In the genomic region with DNA sequence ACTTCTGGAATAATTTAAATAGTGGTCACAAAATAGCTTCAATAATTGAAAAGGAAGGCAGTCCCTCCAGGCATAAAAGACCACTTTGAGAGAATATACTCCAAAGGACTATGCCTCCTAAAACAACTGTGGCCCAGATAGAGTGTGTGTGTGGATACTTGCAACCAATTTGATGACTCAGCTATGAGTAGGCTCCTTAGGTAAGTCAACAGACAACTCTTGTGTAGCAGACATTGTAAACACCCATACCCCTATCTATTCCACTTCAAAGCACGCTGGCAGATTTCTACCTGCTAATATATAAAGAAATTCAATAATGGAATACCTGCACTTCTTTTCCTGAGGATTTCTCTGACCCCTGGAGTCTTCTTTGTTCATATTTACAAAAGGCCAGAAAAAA, we compare ENCODE assay signal across 25 cellular contexts.
A peak's percentile ranks its signal among the peaks of the same experiment; 100 is the strongest.
DNase-seq lines count a peak whose midpoint lies in the region; ATAC-seq, FAIRE-seq and TF ChIP-seq lines count a peak whose summit lies in the region.
"Had no signal": no experiment of that assay in that cellular context is flagged by ENCODE, and none has a peak within 500 bp of the region (broad histone marks: within the 10 kb centered on the region; RNA-seq: fewer than 3 reads in every experiment).

No MANE protein-coding gene starts in this region.

- TF ChIP-seq CTCF in endothelial cell of umbilical vein (IDR thresholded peaks at IDR 0.05; ENCODE audit: extremely low read depth in 1 of 2, insufficient read depth in 1 of 2, low read depth in 1 of 2, low read length in 2 of 2), result no peak

- no TSS peak for BruUV-seq in endothelial cell of umbilical vein (replicated peaks; lab: Mats Ljungman, UMichigan)

- no peaks in the 10 kb centered on the region for H3K9me1 ChIP-seq in endothelial cell of umbilical vein (replicated peaks; ENCODE audit: control insufficient read depth, extremely low read depth, insufficient read depth, low read length)

- no peak for ATAC-seq in HG03159 (IDR thresholded peaks at IDR 0.05; ENCODE audit: unreplicated experiment)
- ATAC-seq: activated naive CD8-positive, alpha-beta T cell treated with anti-CD3 and anti-CD28 coated beads, Interleukin-2, amount 50 U/mL, for 24 hours; natural killer cell; pancreas had no signal

- H3K36me3 ChIP-seq in endothelial cell of umbilical vein (ENCODE audit: control insufficient read depth in 2 of 2, extremely low read depth in 1 of 2, insufficient read depth in 2 of 2, low read length in 2 of 2), result no peaks in the 10 kb centered on the region
- H3K36me3 ChIP-seq: pancreas, suprapubic skin, vagina had no signal

- no peak overlapping the region for H3K9ac ChIP-seq in endothelial cell of umbilical vein (replicated peaks; ENCODE audit: extremely low read depth, insufficient read depth, low read length)

- no peak overlapping the region for H3K27ac ChIP-seq in endothelial cell of umbilical vein (ENCODE audit: insufficient read depth, low read depth, low read length)
- H3K27ac ChIP-seq: hepatocyte, pancreas, sigmoid colon, suprapubic skin, vagina had no signal

- CTCF ChIA-PET in endothelial cell of umbilical vein (lab: Charles Lee), result no interaction called here

- DNase-seq in NOMO-1 (lab: John Stamatoyannopoulos, UW; ENCODE audit: unreplicated experiment in 2 of 2), result peak; percentile 7 to 51
- DNase-seq in NOMO-1 treated with dmso at 0.1 percent for 144 hours (lab: John Stamatoyannopoulos, UW; ENCODE audit: unreplicated experiment), result no peak
- DNase-seq in RKO (ENCODE audit: low spot score), result peak; percentile 12
- no peak for DNase-seq in endothelial cell of umbilical vein (ENCODE audit: low read depth, low spot score)
- DNase-seq in renal cortical epithelial cell (ENCODE audit: low read depth), result peak; percentile 31
- DNase-seq in NCI-H446 (lab: John Stamatoyannopoulos, UW), result no peak
- no peak for DNase-seq in mesenteric fat pad (ENCODE audit: low spot score)
- DNase-seq: activated CD4-positive, alpha-beta T cell treated with anti-CD3 and anti-CD28 coated beads for 48 hours; activated naive CD8-positive, alpha-beta T cell treated with anti-CD3 and anti-CD28 coated beads, Interleukin-2, amount 50 U/mL, for 24 hours; C1 segment of cervical spinal cord; islet precursor cell; Karpas-422; natural killer cell; NCI-H1105; NCI-H524 treated with DMSO at 0.1 percent for 48 hours; pancreas; SHP77 treated with DMSO at 0.1 percent for 48 hours; sigmoid colon had no signal

- H3K27me3 ChIP-seq in endothelial cell of umbilical vein (ENCODE audit: control insufficient read depth in 2 of 2, insufficient read depth in 2 of 2, low read length in 2 of 2), result no peaks in the 10 kb centered on the region
- H3K27me3 ChIP-seq: hepatocyte, pancreas, sigmoid colon, suprapubic skin, vagina had no signal

- POLR2A ChIA-PET in endothelial cell of umbilical vein (lab: Charles Lee), result no interaction called here

- H3K79me2 ChIP-seq in endothelial cell of umbilical vein (ENCODE audit: control insufficient read depth, insufficient read depth, low read length), result no peaks in the 10 kb centered on the region
- H3K79me2 ChIP-seq: hepatocyte had no signal

- no peaks in the 10 kb centered on the region for H3K4me1 ChIP-seq in endothelial cell of umbilical vein (ENCODE audit: control insufficient read depth, extremely low read depth, insufficient read depth, low read length)
- H3K4me1 ChIP-seq: pancreas, sigmoid colon, suprapubic skin, vagina had no signal

- no peaks in the 10 kb centered on the region for H3K9me3 ChIP-seq in endothelial cell of umbilical vein (replicated peaks; ENCODE audit: control insufficient read depth, insufficient read depth, low read length)
- H3K9me3 ChIP-seq: pancreas, sigmoid colon, suprapubic skin, vagina had no signal

- intact Hi-C loops in endothelial cell of umbilical vein (cut with micrococcal nuclease), result no loop called here

- no peaks in the 10 kb centered on the region for H4K20me1 ChIP-seq in endothelial cell of umbilical vein (replicated peaks; ENCODE audit: control insufficient read depth, extremely low read depth, insufficient read depth, low read length)

- dilution Hi-C loops in endothelial cell of umbilical vein (cut with MboI; ENCODE audit: extremely low pct_ligation_motif_present, low sequenced_read_pairs), result no loop called here

- no peak for TF ChIP-seq POLR2A in endothelial cell of umbilical vein (IDR thresholded peaks at IDR 0.05; ENCODE audit: low read depth, low read length)

- no peak overlapping the region for H3K4me3 ChIP-seq in endothelial cell of umbilical vein (replicated peaks in 1 of 3; ENCODE audit: insufficient read depth in 1 of 3, low read depth in 1 of 3, low read length in 3 of 3)
- H3K4me3 ChIP-seq: hepatocyte, pancreas, sigmoid colon, suprapubic skin, vagina had no signal

- FAIRE-seq in endothelial cell of umbilical vein (lab: Jason Lieb, UNC), result no peak
- FAIRE-seq: A204.1, endometrium, G401.6, pancreas had no signal

- no peak overlapping the region for H2AFZ ChIP-seq in endothelial cell of umbilical vein (ENCODE audit: low read depth, low read length)
- H2AFZ ChIP-seq: hepatocyte had no signal

- no peak overlapping the region for H3K4me2 ChIP-seq in endothelial cell of umbilical vein (ENCODE audit: insufficient read depth, low read length)
- H3K4me2 ChIP-seq: hepatocyte had no signal

TF ChIP-seq in endothelial cell of umbilical vein, 7 proteins besides CTCF, POLR2A, EP300 and RAD21:
- TF ChIP-seq FOS (IDR thresholded peaks at IDR 0.05; ENCODE audit: borderline replicate concordance, insufficient read depth, low read length) (peak; percentile 15), POLR2AphosphoS5 (IDR thresholded peaks at IDR 0.05; ENCODE audit: insufficient read depth, low read depth, low read length) (no peak), GATA2 (IDR thresholded peaks at IDR 0.05; ENCODE audit: insufficient read depth, insufficient read length, low read depth, low read length) (no peak)

Comparison
In these comparisons a context has a peak if more than half of its experiments do, and no peak if none do; other contexts are left out.
1. DNase-seq: peak in NOMO-1 (2 of 2), RKO (single experiment) and renal cortical epithelial cell (single experiment); none in NOMO-1 treated with dmso at 0.1 percent for 144 hours (single experiment), endothelial cell of umbilical vein (single experiment), NCI-H446 (0 of 2) and mesenteric fat pad (single experiment).